18 cellular contexts compared by ENCODE assay signal in the genomic region with DNA sequence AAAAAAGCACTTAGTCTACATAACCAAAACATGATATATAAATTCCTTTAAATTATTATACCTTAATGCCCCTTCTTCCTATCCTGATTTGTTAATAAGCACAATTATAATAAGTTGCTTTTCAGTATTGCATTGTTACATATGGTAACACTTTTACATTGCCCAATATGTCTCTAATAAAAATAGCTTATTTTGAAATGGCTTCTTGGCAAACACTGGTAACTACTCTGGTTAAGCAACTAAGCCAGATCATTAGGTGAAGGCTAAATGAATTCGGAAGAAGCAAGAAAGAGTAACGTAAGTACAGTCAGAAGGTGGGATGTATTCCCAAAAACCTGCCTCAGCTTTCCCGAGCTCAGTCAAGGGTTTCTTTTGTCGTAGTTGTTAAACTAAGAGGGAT.
A peak's percentile ranks its signal among the peaks of the same experiment; 100 is the strongest.
DNase-seq lines count a peak whose midpoint lies in the region; ATAC-seq and TF ChIP-seq lines count a peak whose summit lies in the region.
"Had no signal": no experiment of that assay in that cellular context is flagged by ENCODE, and none has a peak within 500 bp of the region (broad histone marks: within the 10 kb centered on the region; RNA-seq: fewer than 3 reads in every experiment).

No MANE protein-coding gene starts in this region.

- DNase-seq in BJ (ENCODE audit: low read depth) (peak; percentile 18), adipocyte (ENCODE audit: low read depth) (peak; percentile 69), fibroblast of the aortic adventitia (ENCODE audit: low read depth) (peak; percentile 14), NAMALWA (ENCODE audit: low spot score) (no peak), MV-4-11 (lab: John Stamatoyannopoulos, UW) (no peak), ecto neural progenitor cell (ENCODE audit: low spot score) (no peak)
- DNase-seq: AML-193; Caco-2; GDM1; MM.1S; NCI-H1105; NCI-H1694; NCI-H2081 treated with DMSO at 0.1 percent for 48 hours; NK-92 treated with Interleukin-12 subunit alpha and Interleukin-12 subunit beta, amount 100 ng/mL, for 24 hours; Peyer's patch had no signal

- TF ChIP-seq CTCF in BJ (IDR thresholded peaks at IDR 0.05; ENCODE audit: insufficient read depth, low read depth, low read length) (no peak), fibroblast of the aortic adventitia (IDR thresholded peaks at IDR 0.05; ENCODE audit: insufficient read depth, low read length) (no peak), gastroesophageal sphincter (IDR thresholded peaks at IDR 0.05) (no peak)

- H3K27me3 ChIP-seq in ACC112 (ENCODE audit: insufficient read depth, low read length) (no peaks in the 10 kb centered on the region), BJ (ENCODE audit: control insufficient read depth, insufficient read depth, low read length) (no peaks in the 10 kb centered on the region), adipocyte (replicated peaks; ENCODE audit: control insufficient read depth, insufficient read depth, low read length) (no peaks in the 10 kb centered on the region), gastroesophageal sphincter (no peaks in the 10 kb centered on the region)
- H3K27me3 ChIP-seq: Peyer's patch had no signal

- H3K9me3 ChIP-seq in adipocyte (ENCODE audit: control insufficient read depth, low read length) (no peaks in the 10 kb centered on the region), gastroesophageal sphincter (no peaks in the 10 kb centered on the region)
- H3K9me3 ChIP-seq: Caco-2, Peyer's patch had no signal

- H3K4me1 ChIP-seq in ACC112 (ENCODE audit: control insufficient read depth, insufficient read depth, low read length, unreplicated experiment) = peaks cover 26% of the 10 kb centered on the region
- peaks cover 35% of the 10 kb centered on the region for H3K4me1 ChIP-seq in adipocyte (ENCODE audit: control insufficient read depth, insufficient read depth, low read length)
- H3K4me1 ChIP-seq in gastroesophageal sphincter = peaks cover 0 to 12% (median 0%) of the 10 kb centered on the region in 3 donors
- H3K4me1 ChIP-seq: Caco-2 had no signal

- no peak for ATAC-seq in gastroesophageal sphincter

- H2AFZ ChIP-seq in ACC112 (ENCODE audit: low read length, unreplicated experiment) = no peak overlapping the region

- H3K27ac ChIP-seq in ACC112 (ENCODE audit: low read depth, low read length) (peak overlapping the region; percentile 80), gastroesophageal sphincter (no peak overlapping the region)
- H3K27ac ChIP-seq: Peyer's patch had no signal

- POLR2A ChIA-PET in BJ (lab: Charles Lee) = no interaction called here

- H3K9ac ChIP-seq in adipocyte (ENCODE audit: low read length) = peak overlapping the region; percentile 68

- WGBS in gastroesophageal sphincter (ENCODE audit: low coverage in 1 of 2), 2 donors = 91 to 92% methylated on average over 4 of the region's 4 CpGs

- CTCF ChIA-PET in BJ (lab: Yijun Ruan, JAX) = interaction anchor here (0.7 to 3.4 kb wide), 5 partner anchors 9 to 176 kb away, joined by 3 to 23 read pairs (median 6); no protein-coding TSS in a partner anchor

- no peak for TF ChIP-seq EP300 in gastroesophageal sphincter (IDR thresholded peaks at IDR 0.05)

- H3K79me2 ChIP-seq in ACC112 (ENCODE audit: control insufficient read depth, insufficient read depth, low read length, unreplicated experiment) = no peaks in the 10 kb centered on the region

- no peak overlapping the region for H3K4me3 ChIP-seq in ACC112 (ENCODE audit: low read depth, low read length)
- no peak overlapping the region for H3K4me3 ChIP-seq in BJ (ENCODE audit: low read depth, low read length)
- H3K4me3 ChIP-seq in adipocyte (ENCODE audit: low read length) = peak overlapping the region; percentile 49
- H3K4me3 ChIP-seq in fibroblast of the aortic adventitia (ENCODE audit: low read depth, low read length) = no peak overlapping the region
- H3K4me3 ChIP-seq in gastroesophageal sphincter = no peak overlapping the region
- H3K4me3 ChIP-seq: GM12878, Peyer's patch had no signal

- H3K36me3 ChIP-seq in ACC112 (ENCODE audit: insufficient read depth, low read length) (no peaks in the 10 kb centered on the region), BJ (ENCODE audit: control insufficient read depth, insufficient read depth, low read length) (peaks cover 3% of the 10 kb centered on the region), adipocyte (ENCODE audit: control insufficient read depth, insufficient read depth, low read length, severe bottlenecking) (no peaks in the 10 kb centered on the region), gastroesophageal sphincter (peaks cover 0 to 16% of the 10 kb centered on the region in 2 donors)

- no peak for TF ChIP-seq POLR2A in gastroesophageal sphincter (IDR thresholded peaks at IDR 0.05)

Comparison
In these comparisons a context has a peak if more than half of its experiments do, and no peak if none do; other contexts are left out.
1. DNase-seq: peak in BJ (single experiment), adipocyte (single experiment) and fibroblast of the aortic adventitia (single experiment); none in NAMALWA (single experiment), MV-4-11 (single experiment) and ecto neural progenitor cell (single experiment).